27 cellular contexts compared by ENCODE assay signal in genomic region chr19:1949304-1950101, GRCh38.
"Had no signal": no experiment of that assay in that cellular context is flagged by ENCODE, and none has a peak within 500 bp of the region (broad histone marks: within the 10 kb centered on the region; RNA-seq: fewer than 3 reads in every experiment).

No MANE protein-coding gene starts in this region.

- H3K36me3 Mint-ChIP-seq: activated naive CD4-positive, alpha-beta T cell treated with anti-CD3 and anti-CD28 coated beads, Interleukin-2, amount 50 U/mL, for 72 hours; naive B cell had no signal

- H3K9me3 ChIP-seq: adrenal gland, breast epithelium, esophagus muscularis mucosa, gastroesophageal sphincter, mucosa of descending colon, right atrium auricular region had no signal

- H3K4me3 Mint-ChIP-seq: activated T-cell treated with anti-CD3 and anti-CD28 coated beads, Interleukin-2, amount 50 U/mL, for 72 hours; type B pancreatic cell had no signal

- H3K27ac Mint-ChIP-seq: activated T-cell treated with anti-CD3 and anti-CD28 coated beads, Interleukin-2, amount 50 U/mL, for 72 hours; type B pancreatic cell had no signal

- H3K4me3 ChIP-seq: adrenal gland, breast epithelium, esophagus muscularis mucosa, gastroesophageal sphincter, mucosa of descending colon, right atrium auricular region had no signal

- FAIRE-seq: astrocyte, endothelial cell of umbilical vein had no signal

- H3K27ac ChIP-seq: adrenal gland, breast epithelium, esophagus muscularis mucosa, gastroesophageal sphincter, right atrium auricular region had no signal

- H3K27me3 ChIP-seq: adrenal gland, breast epithelium, esophagus muscularis mucosa, gastroesophageal sphincter, right atrium auricular region had no signal

- H3K27me3 Mint-ChIP-seq: naive B cell, progenitor cell of endocrine pancreas, T-cell, type B pancreatic cell had no signal

- DNase-seq: activated CD8-positive, alpha-beta memory T cell treated with anti-CD3 and anti-CD28 coated beads for 24 hours; activated CD8-positive, alpha-beta memory T cell treated with anti-CD3 and anti-CD28 coated beads, Interleukin-2, amount 50 U/mL, for 48 hours; activated gamma-delta T cell treated with Interleukin-2 at 50 U/mL for 16 hours; activated T-cell treated with anti-CD3 and anti-CD28 coated beads, Interleukin-2, amount 50 U/mL, for 72 hours; adrenal gland; cerebellar nuclear complex; effector CD8-positive, alpha-beta T cell; left cardiac atrium; mesenchymal stem cell; mucosa of descending colon; naive B cell; stimulated activated CD4-positive, alpha-beta T cell treated with anti-CD3 and anti-CD28 coated beads, Interleukin-12 subunit alpha, Interleukin-12 subunit beta, amount 100 ng/mL, for 4 hours; stimulated activated CD4-positive, alpha-beta T cell treated with anti-CD3 and anti-CD28 coated beads, Interleukin-1b, Interleukin-23, amount 100 ng/mL, for 48 hours; stimulated activated CD8-positive, alpha-beta memory T cell treated with anti-CD3 and anti-CD28 coated beads, Interleukin-4, amount 100 ng/mL, for 48 hours; stimulated activated naive CD8-positive, alpha-beta T cell treated with anti-CD3 and anti-CD28 coated beads, Interleukin-15, Interleukin-2, amounts not matched to agents 100 U/mL and 50 U/mL, for 24 hours; T-cell; T1000 had no signal

- H3K36me3 ChIP-seq: adrenal gland, breast epithelium had no signal

- H3K9me3 Mint-ChIP-seq: activated naive CD4-positive, alpha-beta T cell treated with anti-CD3 and anti-CD28 coated beads, Interleukin-2, amount 50 U/mL, for 72 hours; activated T-cell treated with anti-CD3 and anti-CD28 coated beads, Interleukin-2, amount 50 U/mL, for 72 hours; naive B cell; T-cell; type B pancreatic cell had no signal

- H3K4me1 ChIP-seq: breast epithelium had no signal

- ATAC-seq: activated CD4-positive, CD25-positive, alpha-beta regulatory T cell treated with anti-CD3 and anti-CD28 coated beads, Interleukin-2, amount 50 U/mL, for 24 hours; activated naive CD4-positive, alpha-beta T cell treated with anti-CD3 and anti-CD28 coated beads, Interleukin-2, amount 50 U/mL, for 72 hours; activated T-cell treated with anti-CD3 and anti-CD28 coated beads, Interleukin-2, amount 50 U/mL, for 72 hours; gastroesophageal sphincter; left cardiac atrium; mucosa of descending colon; stimulated activated naive CD8-positive, alpha-beta T cell treated with anti-CD3 and anti-CD28 coated beads, Interleukin-15, Interleukin-2, amounts not matched to agents 100 U/mL and 50 U/mL, for 24 hours; T-cell had no signal
